Comparison of ENCODE assay signal across 9 cellular contexts in genomic region chr2:101781326-101781725, GRCh38.
DNase-seq lines count a peak whose midpoint lies in the region; ATAC-seq and TF ChIP-seq lines count a peak whose summit lies in the region.
"Had no signal": no experiment of that assay in that cellular context is flagged by ENCODE, and none has a peak within 500 bp of the region (broad histone marks: within the 10 kb centered on the region; RNA-seq: fewer than 3 reads in every experiment).

No MANE protein-coding gene starts in this region.

- H3K4me1 Mint-ChIP-seq in activated CD8-positive, alpha-beta T cell treated with anti-CD3 and anti-CD28 coated beads for 36 hours (ENCODE audit: low read depth), result peaks cover 74% of the 10 kb centered on the region
- peaks cover 32% of the 10 kb centered on the region for H3K4me1 Mint-ChIP-seq in activated CD8-positive, alpha-beta T cell treated with anti-CD3 and anti-CD28 coated beads, Interleukin-2, amount 10 ng/mL, durations not matched to agents 7 days and 5 days (ENCODE audit: low read depth)
- H3K4me1 Mint-ChIP-seq in dendritic cell treated with granulocyte-macrophage colony-stimulating factor and Interleukin-4, amounts not matched to agents 40 ng/mL and 50 ng/mL, for 4 days (ENCODE audit: low read depth), result peaks cover 49% of the 10 kb centered on the region
- H3K4me1 Mint-ChIP-seq in stimulated activated effector memory CD8-positive, alpha-beta T cell treated with anti-CD3 and anti-CD28 coated beads, Interleukin-12 subunit alpha, Interleukin-12 subunit beta, amount 100 ng/mL, for 72 hours, result peaks cover 70% of the 10 kb centered on the region
- peaks cover 62 to 84% of the 10 kb centered on the region in 2 donors for H3K4me1 Mint-ChIP-seq in immature natural killer cell

- no peaks in the 10 kb centered on the region for H3K27me3 Mint-ChIP-seq in activated CD8-positive, alpha-beta T cell treated with anti-CD3 and anti-CD28 coated beads for 36 hours
- H3K27me3 Mint-ChIP-seq in activated CD8-positive, alpha-beta T cell treated with anti-CD3 and anti-CD28 coated beads, Interleukin-2, amount 10 ng/mL, durations not matched to agents 7 days and 5 days (ENCODE audit: low read depth), result no peaks in the 10 kb centered on the region
- no peaks in the 10 kb centered on the region for H3K27me3 Mint-ChIP-seq in dendritic cell treated with granulocyte-macrophage colony-stimulating factor and Interleukin-4, amounts not matched to agents 40 ng/mL and 50 ng/mL, for 4 days
- H3K27me3 Mint-ChIP-seq in immature natural killer cell (ENCODE audit: low read depth in 3 of 3), result peaks cover 0 to 2% (median 1%) of the 10 kb centered on the region in 3 donors

- H3K27ac Mint-ChIP-seq in activated CD8-positive, alpha-beta T cell treated with anti-CD3 and anti-CD28 coated beads for 36 hours, result peak overlapping the region; percentile 14
- no peak overlapping the region for H3K27ac Mint-ChIP-seq in activated CD8-positive, alpha-beta T cell treated with anti-CD3 and anti-CD28 coated beads, Interleukin-2, amount 10 ng/mL, durations not matched to agents 7 days and 5 days
- peak overlapping the region; percentile 68 for H3K27ac Mint-ChIP-seq in dendritic cell treated with granulocyte-macrophage colony-stimulating factor and Interleukin-4, amounts not matched to agents 40 ng/mL and 50 ng/mL, for 4 days
- H3K27ac Mint-ChIP-seq in stimulated activated effector memory CD8-positive, alpha-beta T cell treated with anti-CD3 and anti-CD28 coated beads, Interleukin-12 subunit alpha, Interleukin-12 subunit beta, amount 100 ng/mL, for 72 hours, result peak overlapping the region; percentile 79
- no peak overlapping the region for H3K27ac Mint-ChIP-seq in immature natural killer cell

- ATAC-seq in activated CD8-positive, alpha-beta T cell treated with anti-CD3 and anti-CD28 coated beads for 36 hours, result peak; percentile 22
- ATAC-seq in activated CD8-positive, alpha-beta T cell treated with anti-CD3 and anti-CD28 coated beads, Interleukin-2, amount 10 ng/mL, durations not matched to agents 7 days and 5 days, result no peak
- ATAC-seq in stimulated activated effector memory CD8-positive, alpha-beta T cell treated with anti-CD3 and anti-CD28 coated beads, Interleukin-12 subunit alpha, Interleukin-12 subunit beta, amount 100 ng/mL, for 72 hours, result no peak
- no peak for ATAC-seq in HG03460 (IDR thresholded peaks at IDR 0.05; ENCODE audit: unreplicated experiment)
- ATAC-seq: Panc1 had no signal

- POLR2A ChIA-PET in activated CD8-positive, alpha-beta T cell treated with anti-CD3 and anti-CD28 coated beads for 36 hours (lab: Charles Lee), result no interaction called here
- POLR2A ChIA-PET in activated CD8-positive, alpha-beta T cell treated with anti-CD3 and anti-CD28 coated beads, Interleukin-2, amount 10 ng/mL, durations not matched to agents 7 days and 5 days (lab: Charles Lee), result interaction anchor here (1.2 kb wide), 2 partner anchors 16 to 38 kb away, joined by 3 to 4 read pairs; no protein-coding TSS in a partner anchor

- no peak overlapping the region for H3K4me3 Mint-ChIP-seq in activated CD8-positive, alpha-beta T cell treated with anti-CD3 and anti-CD28 coated beads for 36 hours
- H3K4me3 Mint-ChIP-seq in activated CD8-positive, alpha-beta T cell treated with anti-CD3 and anti-CD28 coated beads, Interleukin-2, amount 10 ng/mL, durations not matched to agents 7 days and 5 days, result no peak overlapping the region
- no peak overlapping the region for H3K4me3 Mint-ChIP-seq in dendritic cell treated with granulocyte-macrophage colony-stimulating factor and Interleukin-4, amounts not matched to agents 40 ng/mL and 50 ng/mL, for 4 days
- peak overlapping the region; percentile 26 for H3K4me3 Mint-ChIP-seq in stimulated activated effector memory CD8-positive, alpha-beta T cell treated with anti-CD3 and anti-CD28 coated beads, Interleukin-12 subunit alpha, Interleukin-12 subunit beta, amount 100 ng/mL, for 72 hours
- H3K4me3 Mint-ChIP-seq in immature natural killer cell, result no peak overlapping the region

- no peak for TF ChIP-seq CTCF in activated CD8-positive, alpha-beta T cell treated with anti-CD3 and anti-CD28 coated beads for 36 hours (IDR thresholded peaks at IDR 0.05)

- H3K9me3 Mint-ChIP-seq in activated CD8-positive, alpha-beta T cell treated with anti-CD3 and anti-CD28 coated beads for 36 hours, result no peaks in the 10 kb centered on the region
- H3K9me3 Mint-ChIP-seq in activated CD8-positive, alpha-beta T cell treated with anti-CD3 and anti-CD28 coated beads, Interleukin-2, amount 10 ng/mL, durations not matched to agents 7 days and 5 days (ENCODE audit: insufficient read depth), result no peaks in the 10 kb centered on the region
- H3K9me3 Mint-ChIP-seq in dendritic cell treated with granulocyte-macrophage colony-stimulating factor and Interleukin-4, amounts not matched to agents 40 ng/mL and 50 ng/mL, for 4 days, result no peaks in the 10 kb centered on the region
- H3K9me3 Mint-ChIP-seq in stimulated activated effector memory CD8-positive, alpha-beta T cell treated with anti-CD3 and anti-CD28 coated beads, Interleukin-12 subunit alpha, Interleukin-12 subunit beta, amount 100 ng/mL, for 72 hours, result no peaks in the 10 kb centered on the region
- no peaks in the 10 kb centered on the region for H3K9me3 Mint-ChIP-seq in immature natural killer cell

- intact Hi-C loops in activated CD8-positive, alpha-beta T cell treated with anti-CD3 and anti-CD28 coated beads for 36 hours (cut with micrococcal nuclease), result no loop called here
- intact Hi-C loops in dendritic cell treated with granulocyte-macrophage colony-stimulating factor and Interleukin-4, amounts not matched to agents 40 ng/mL and 50 ng/mL, for 4 days (cut with micrococcal nuclease), result no loop called here

- no peaks in the 10 kb centered on the region for H3K36me3 Mint-ChIP-seq in activated CD8-positive, alpha-beta T cell treated with anti-CD3 and anti-CD28 coated beads for 36 hours (ENCODE audit: low read depth)
- H3K36me3 Mint-ChIP-seq in activated CD8-positive, alpha-beta T cell treated with anti-CD3 and anti-CD28 coated beads, Interleukin-2, amount 10 ng/mL, durations not matched to agents 7 days and 5 days (ENCODE audit: low read depth), result peaks cover 9% of the 10 kb centered on the region
- H3K36me3 Mint-ChIP-seq in dendritic cell treated with granulocyte-macrophage colony-stimulating factor and Interleukin-4, amounts not matched to agents 40 ng/mL and 50 ng/mL, for 4 days (ENCODE audit: low read depth), result no peaks in the 10 kb centered on the region
- no peaks in the 10 kb centered on the region for H3K36me3 Mint-ChIP-seq in stimulated activated effector memory CD8-positive, alpha-beta T cell treated with anti-CD3 and anti-CD28 coated beads, Interleukin-12 subunit alpha, Interleukin-12 subunit beta, amount 100 ng/mL, for 72 hours
- no peaks in the 10 kb centered on the region for H3K36me3 Mint-ChIP-seq in immature natural killer cell

- CTCF ChIA-PET in activated CD8-positive, alpha-beta T cell treated with anti-CD3 and anti-CD28 coated beads for 36 hours (lab: Charles Lee), result interaction anchor here (1.5 to 3.6 kb wide), 5 partner anchors 10 to 42 kb away, joined by 3 to 17 read pairs (median 4); no protein-coding TSS in a partner anchor
- CTCF ChIA-PET in activated CD8-positive, alpha-beta T cell treated with anti-CD3 and anti-CD28 coated beads, Interleukin-2, amount 10 ng/mL, durations not matched to agents 7 days and 5 days (lab: Charles Lee), result interaction anchor here (0.8 to 2.1 kb wide), 2 partner anchors 10 to 41 kb away, joined by 5 to 6 read pairs; no protein-coding TSS in a partner anchor

- no peak for DNase-seq in activated CD8-positive, alpha-beta T cell treated with anti-CD3 and anti-CD28 coated beads for 36 hours
- DNase-seq in activated CD8-positive, alpha-beta T cell treated with anti-CD3 and anti-CD28 coated beads, Interleukin-2, amount 10 ng/mL, durations not matched to agents 7 days and 5 days, result no peak
- DNase-seq in NOMO-1 treated with DMSO at 0.1 percent for 48 hours (lab: John Stamatoyannopoulos, UW; ENCODE audit: unreplicated experiment), result peak; percentile 82
- DNase-seq in stimulated activated effector memory CD8-positive, alpha-beta T cell treated with anti-CD3 and anti-CD28 coated beads, Interleukin-12 subunit alpha, Interleukin-12 subunit beta, amount 100 ng/mL, for 72 hours (ENCODE audit: low spot score in 2 of 2), result no peak
- no peak for DNase-seq in cerebellar cortex (ENCODE audit: low spot score)
- no peak for DNase-seq in immature natural killer cell

Comparison
In these comparisons a context has a peak if more than half of its experiments do, and no peak if none do; other contexts are left out.
1. H3K27ac Mint-ChIP-seq: peak in activated CD8-positive, alpha-beta T cell treated with anti-CD3 and anti-CD28 coated beads for 36 hours (single experiment), dendritic cell treated with granulocyte-macrophage colony-stimulating factor and Interleukin-4, amounts not matched to agents 40 ng/mL and 50 ng/mL, for 4 days (single experiment) and stimulated activated effector memory CD8-positive, alpha-beta T cell treated with anti-CD3 and anti-CD28 coated beads, Interleukin-12 subunit alpha, Interleukin-12 subunit beta, amount 100 ng/mL, for 72 hours (single experiment); none in activated CD8-positive, alpha-beta T cell treated with anti-CD3 and anti-CD28 coated beads, Interleukin-2, amount 10 ng/mL, durations not matched to agents 7 days and 5 days (single experiment) and immature natural killer cell (0 of 6).